ENCODE assay signal across 10 cellular contexts in the genomic region with DNA sequence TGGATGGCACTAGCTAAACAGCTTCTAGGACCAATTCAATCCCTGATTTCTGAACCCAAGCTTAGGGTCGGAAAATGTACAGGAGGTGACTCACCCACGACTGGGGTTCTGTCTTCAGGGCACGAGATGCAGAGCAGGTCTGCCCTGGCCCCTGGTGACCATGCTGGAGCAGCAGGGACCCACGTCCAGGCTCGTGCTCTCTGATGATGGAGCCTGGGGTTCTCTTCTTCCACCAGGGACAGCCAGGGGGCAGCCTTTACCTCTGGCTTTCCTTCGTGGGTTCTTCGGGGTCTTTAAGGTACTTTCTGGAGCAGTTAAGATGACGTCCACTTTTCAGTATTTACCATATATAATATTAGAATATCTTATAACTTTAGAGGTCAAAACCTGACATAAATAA. TPM values are rescaled to one million over a fixed set of nuclear protein-coding genes. Genes with fewer than 3 reads are reported as not detected.
DNase-seq lines count a peak whose midpoint lies in the region; ATAC-seq lines count a peak whose summit lies in the region.
"Had no signal": no experiment of that assay in that cellular context is flagged by ENCODE, and none has a peak within 500 bp of the region (broad histone marks: within the 10 kb centered on the region; RNA-seq: fewer than 3 reads in every experiment).

No MANE protein-coding gene starts in this region.

- no peak overlapping the region for H3K27ac Mint-ChIP-seq in activated T-cell treated with anti-CD3 and anti-CD28 coated beads, Interleukin-2, amount 50 U/mL, for 24 hours
- H3K27ac Mint-ChIP-seq: activated B cell treated with CpG ODN at 0.5 μM for 24 hours had no signal

- H3K27me3 Mint-ChIP-seq in activated T-cell treated with anti-CD3 and anti-CD28 coated beads, Interleukin-2, amount 50 U/mL, for 24 hours = peaks cover 59% of the 10 kb centered on the region

- intact Hi-C loops in left ventricle myocardium superior (cut with micrococcal nuclease) = loop anchor here (5.0 kb wide), 1 partner anchor 165 kb away; no protein-coding TSS in a partner anchor

- no peak overlapping the region for H3K4me3 Mint-ChIP-seq in activated T-cell treated with anti-CD3 and anti-CD28 coated beads, Interleukin-2, amount 50 U/mL, for 24 hours

- no peaks in the 10 kb centered on the region for H3K36me3 Mint-ChIP-seq in activated T-cell treated with anti-CD3 and anti-CD28 coated beads, Interleukin-2, amount 50 U/mL, for 24 hours (ENCODE audit: low read depth)
- H3K36me3 Mint-ChIP-seq: CD8-positive, alpha-beta memory T cell had no signal

- H3K4me1 Mint-ChIP-seq in activated T-cell treated with anti-CD3 and anti-CD28 coated beads, Interleukin-2, amount 50 U/mL, for 24 hours (ENCODE audit: low read depth) = peaks cover 29% of the 10 kb centered on the region

- in situ Hi-C loops in KBM-7 (cut with MboI; ENCODE audit: low pct_unique_long_range_greater_than_20kb, low sequenced_read_pairs) = no loop called here

- DNase-seq in NCI-H1417 (lab: John Stamatoyannopoulos, UW) = peak in 2 of 3 experiments; percentile 54 to 67
- DNase-seq in NCI-H1417 treated with DMSO at 0.1 percent for 48 hours (lab: John Stamatoyannopoulos, UW) = no peak
- DNase-seq in KBM-7 = peak; percentile 50
- peak; percentile 46 for DNase-seq in activated T-cell treated with anti-CD3 and anti-CD28 coated beads, Interleukin-2, amount 50 U/mL, for 24 hours
- peak; percentile 79 for DNase-seq in islet precursor cell
- no peak for DNase-seq in activated gamma-delta T cell (lab: John Stamatoyannopoulos, UW)
- no peak for DNase-seq in left ventricle myocardium superior
- DNase-seq: activated B cell treated with CpG ODN at 0.5 μM for 24 hours had no signal

- ATAC-seq in HG02763 (IDR thresholded peaks at IDR 0.05; ENCODE audit: unreplicated experiment) (no peak), left ventricle myocardium superior (no peak)

- H3K9me3 Mint-ChIP-seq in activated T-cell treated with anti-CD3 and anti-CD28 coated beads, Interleukin-2, amount 50 U/mL, for 24 hours = no peaks in the 10 kb centered on the region
- H3K9me3 Mint-ChIP-seq: activated B cell treated with CpG ODN at 0.5 μM for 24 hours; CD8-positive, alpha-beta memory T cell had no signal

RNA-seq across cellular contexts. Expression of a gene that starts 2.1 kb away (rescaled TPM):
- 2.4 TPM for total RNA-seq in left ventricle myocardium superior
- total RNA-seq: activated B cell treated with CpG ODN at 0.5 μM for 24 hours; CD8-positive, alpha-beta memory T cell had no signal

RNA-seq across cellular contexts. Expression of a gene that starts 5.4 kb away (rescaled TPM):
- total RNA-seq in left ventricle myocardium superior = 19.8 TPM

RNA-seq across cellular contexts. Expression of a gene that starts 57.3 kb away (rescaled TPM):
- 22.3 TPM for total RNA-seq in left ventricle myocardium superior

Comparison
In these comparisons a context has a peak if more than half of its experiments do, and no peak if none do; other contexts are left out.
1. DNase-seq: peak in NCI-H1417 (2 of 3), KBM-7 (single experiment), activated T-cell treated with anti-CD3 and anti-CD28 coated beads, Interleukin-2, amount 50 U/mL, for 24 hours (single experiment) and islet precursor cell (single experiment); none in NCI-H1417 treated with DMSO at 0.1 percent for 48 hours (single experiment), activated gamma-delta T cell (single experiment) and left ventricle myocardium superior (single experiment).